ENCODE assay signal across 8 cellular contexts in genomic region chr13:26557393-26558073, GRCh38. TPM values are rescaled to one million over a fixed set of nuclear protein-coding genes. Genes with fewer than 3 reads are reported as not detected.
DNase-seq lines count a peak whose midpoint lies in the region; ATAC-seq and TF ChIP-seq lines count a peak whose summit lies in the region.

TSS of gene WASF3 (plus strand) at chr13:26557683. CDS start at chr13:26642271, 84,588 bp downstream.

- peaks cover 29 to 36% of the 10 kb centered on the region in 2 donors for H3K27me3 Mint-ChIP-seq in effector memory CD8-positive, alpha-beta T cell

- ATAC-seq in GM18858 (IDR thresholded peaks at IDR 0.05; ENCODE audit: unreplicated experiment) (peak; percentile 77), HG03045 (IDR thresholded peaks at IDR 0.05; ENCODE audit: unreplicated experiment) (peak; percentile 91), right lobe of liver (peak; percentile 98 to 99 (median 99))
- ATAC-seq in effector memory CD8-positive, alpha-beta T cell (replicated peaks): no peak

- H3K36me3 Mint-ChIP-seq in effector memory CD8-positive, alpha-beta T cell (ENCODE audit: insufficient read depth): peaks cover 2% of the 10 kb centered on the region

- no peaks in the 10 kb centered on the region for H3K9me3 ChIP-seq in right lobe of liver

- TF ChIP-seq POLR2A in right lobe of liver (IDR thresholded peaks at IDR 0.05): peak; percentile 59

- 0% methylated on average over 1 of the region's 94 CpGs for WGBS in right lobe of liver (ENCODE audit: insufficient coverage, low coverage, low lambda C conversion rate, missing lambda C conversion rate)

- DNase-seq in 8988T: peak; percentile 91
- DNase-seq in NCI-H2081 treated with DMSO at 0.1 percent for 48 hours (lab: John Stamatoyannopoulos, UW): peak; percentile 64
- DNase-seq in effector memory CD8-positive, alpha-beta T cell: no peak
- peak; percentile 94 to 95 (median 95) for DNase-seq in right lobe of liver
- DNase-seq in stimulated activated CD4-positive, alpha-beta T cell treated with anti-CD3 and anti-CD28 coated beads, Interleukin-4, amount 100 ng/mL, for 1 hour: peak; percentile 25

- H3K27ac ChIP-seq in right lobe of liver: peak within 1 kb of the TSS in 2 of 3 donors; percentile 48 to 65

- H3K9me3 Mint-ChIP-seq in effector memory CD8-positive, alpha-beta T cell: no peaks in the 10 kb centered on the region

- no peaks in the 10 kb centered on the region for H3K27me3 ChIP-seq in right lobe of liver

- H3K27ac Mint-ChIP-seq in effector memory CD8-positive, alpha-beta T cell: no peak within 1 kb of the TSS

- peak within 1 kb of the TSS; percentile 1 to 61 for H3K4me3 Mint-ChIP-seq in effector memory CD8-positive, alpha-beta T cell

- no peak for TF ChIP-seq CTCF in WI38 (IDR thresholded peaks at IDR 0.05; ENCODE audit: low read depth, low read length)
- TF ChIP-seq CTCF in right lobe of liver (IDR thresholded peaks at IDR 0.05): no peak

- H3K36me3 ChIP-seq in right lobe of liver: no peaks in the 10 kb centered on the region

- intact Hi-C loops in right lobe of liver (cut with DNase I): no loop called here

- H3K4me3 ChIP-seq in WI38 (ENCODE audit: low read depth, low read length) (peak within 1 kb of the TSS; percentile 73), right lobe of liver (peak within 1 kb of the TSS; percentile 62 to 71 (median 65))

- H3K4me1 ChIP-seq in right lobe of liver: peaks cover 0 to 5% (median 0%) of the 10 kb centered on the region in 4 donors

- peaks cover 0 to 6% of the 10 kb centered on the region in 2 donors for H3K4me1 Mint-ChIP-seq in effector memory CD8-positive, alpha-beta T cell (ENCODE audit: low read depth in 2 of 2)

RNA-seq across cellular contexts. Expression of gene WASF3, which starts in this region (rescaled TPM):
- 10 to 100 TPM in 2 of 6 experiments, 1 to 10 TPM in 4; 5.8 to 14.5 (median 8.3) TPM for total RNA-seq in right lobe of liver

Comparison
In these comparisons a context has a peak if more than half of its experiments do, and no peak if none do; other contexts are left out.
1. DNase-seq: peak in 8988T (single experiment), NCI-H2081 treated with DMSO at 0.1 percent for 48 hours (single experiment), right lobe of liver (3 of 3) and stimulated activated CD4-positive, alpha-beta T cell treated with anti-CD3 and anti-CD28 coated beads, Interleukin-4, amount 100 ng/mL, for 1 hour (single experiment); none in effector memory CD8-positive, alpha-beta T cell (0 of 3).